Comparison of ENCODE assay signal across 1 cellular context in the genomic region with DNA sequence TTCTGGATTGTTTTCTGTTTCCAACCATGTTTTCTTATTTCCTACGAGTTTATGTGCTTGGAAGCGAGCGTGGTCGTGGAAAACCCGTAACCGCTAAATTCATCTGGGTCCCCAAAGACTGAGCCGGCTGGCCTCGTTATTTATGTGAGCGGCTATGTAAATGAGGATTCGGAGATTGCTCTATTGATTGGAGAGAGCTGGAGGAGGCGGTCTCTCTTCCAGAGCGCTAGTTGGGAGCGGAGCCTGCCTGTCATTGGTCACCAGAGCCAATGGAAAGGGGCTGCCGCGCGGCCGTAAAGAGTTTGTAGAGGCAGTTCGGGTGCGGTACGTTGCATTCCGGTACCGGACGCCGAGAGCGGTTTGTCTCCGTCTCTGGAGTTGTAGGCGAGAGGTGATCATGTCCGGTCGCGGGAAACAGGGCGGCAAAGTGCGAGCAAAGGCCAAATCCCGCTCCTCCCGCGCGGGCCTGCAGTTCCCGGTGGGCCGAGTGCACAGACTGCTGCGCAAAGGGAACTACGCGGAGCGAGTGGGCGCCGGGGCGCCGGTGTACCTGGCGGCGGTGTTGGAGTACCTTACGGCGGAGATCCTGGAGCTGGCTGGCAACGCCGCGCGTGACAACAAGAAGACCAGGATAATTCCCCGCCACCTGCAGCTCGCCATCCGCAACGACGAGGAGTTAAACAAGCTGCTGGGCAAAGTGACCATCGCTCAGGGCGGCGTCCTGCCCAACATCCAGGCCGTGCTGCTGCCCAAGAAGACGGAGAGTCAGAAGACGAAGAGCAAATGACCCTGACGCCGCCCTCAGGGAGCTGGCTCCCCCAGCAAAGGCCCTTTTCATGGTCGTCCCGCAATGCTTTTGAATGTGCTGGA.
A peak's percentile ranks its signal among the peaks of the same experiment; 100 is the strongest.
TF ChIP-seq lines count a peak whose summit lies in the region.

No MANE protein-coding gene starts in this region.

TF ChIP-seq in GM12878, 131 proteins besides CTCF, POLR2A, EP300 and RAD21 (continues in another document):
- TF ChIP-seq RELA (IDR thresholded peaks at IDR 0.05; ENCODE audit: borderline replicate concordance, partially characterized antibody) (no peak), SMARCA5 (IDR thresholded peaks at IDR 0.05) (no peak), SMAD1 (IDR thresholded peaks at IDR 0.05; ENCODE audit: low read depth, partially characterized antibody) (no peak), CBX3 (IDR thresholded peaks at IDR 0.05; ENCODE audit: borderline replicate concordance, low read depth) (no peak), CHD4 (IDR thresholded peaks at IDR 0.05) (no peak), PML (IDR thresholded peaks at IDR 0.05; ENCODE audit: low read length) (peak; percentile 94), TCF12 (IDR thresholded peaks at IDR 0.05; ENCODE audit: low read depth, low read length) (no peak; the same call in 1 of the 2 replicates), NR2F1 (conservative IDR thresholded peaks at IDR 0.05) (no peak), CHD2 (IDR thresholded peaks at IDR 0.05; ENCODE audit: borderline replicate concordance, low read depth, low read length) (peak; percentile 93), ZNF207 (IDR thresholded peaks at IDR 0.05; ENCODE audit: borderline replicate concordance) (no peak), ZNF217 (IDR thresholded peaks at IDR 0.05) (peak; percentile 31; the same call in 1 of the 2 replicates), TAF1 (IDR thresholded peaks at IDR 0.05; ENCODE audit: borderline replicate concordance, low read depth, low read length) (peak; percentile 66; the same call in 1 of the 2 replicates), RUNX3 (IDR thresholded peaks at IDR 0.05; ENCODE audit: low read length) (peak; percentile 77), STAT1 (conservative IDR thresholded peaks at IDR 0.05) (no peak), NFIC (IDR thresholded peaks at IDR 0.05; ENCODE audit: low read depth, low read length) (peak; percentile 66), ZNF24 (IDR thresholded peaks at IDR 0.05) (no peak), STAT3 (IDR thresholded peaks at IDR 0.05; ENCODE audit: low read depth, low read length) (no peak), KDM1A (IDR thresholded peaks at IDR 0.05; ENCODE audit: borderline replicate concordance) (no peak), RFX5 (IDR thresholded peaks at IDR 0.05; ENCODE audit: low read depth, low read length) (0 out of 2 replicates have a peak, but pooled peaks have one; percentile 5), MTA2 (IDR thresholded peaks at IDR 0.05; ENCODE audit: low read depth) (no peak), SIN3A (IDR thresholded peaks at IDR 0.05; ENCODE audit: low read depth, low read length) (0 out of 2 replicates have a peak, but pooled peaks have one; percentile 1), RBBP5 (conservative IDR thresholded peaks at IDR 0.05) (no peak), GATAD2B (conservative IDR thresholded peaks at IDR 0.05; ENCODE audit: low read depth) (no peak; the same call in 1 of the 2 replicates), TCF7 (IDR thresholded peaks at IDR 0.05; ENCODE audit: borderline replicate concordance) (no peak), FOXM1 (IDR thresholded peaks at IDR 0.05; ENCODE audit: low read depth, low read length) (peak; percentile 38; the same call in 1 of the 2 replicates), FOS (IDR thresholded peaks at IDR 0.05; ENCODE audit: borderline replicate concordance, extremely low read depth, insufficient read length) (peak; percentile 91), BCL11A (IDR thresholded peaks at IDR 0.05; ENCODE audit: low read depth, low read length) (no peak), TCF3 (IDR thresholded peaks at IDR 0.05; ENCODE audit: borderline replicate concordance, insufficient read depth, low read depth, low read length) (no peak), RAD51 (IDR thresholded peaks at IDR 0.05) (no peak), CHD1 (IDR thresholded peaks at IDR 0.05; ENCODE audit: low read depth, low read length) (no peak)
- TF ChIP-seq, protein P1, sequence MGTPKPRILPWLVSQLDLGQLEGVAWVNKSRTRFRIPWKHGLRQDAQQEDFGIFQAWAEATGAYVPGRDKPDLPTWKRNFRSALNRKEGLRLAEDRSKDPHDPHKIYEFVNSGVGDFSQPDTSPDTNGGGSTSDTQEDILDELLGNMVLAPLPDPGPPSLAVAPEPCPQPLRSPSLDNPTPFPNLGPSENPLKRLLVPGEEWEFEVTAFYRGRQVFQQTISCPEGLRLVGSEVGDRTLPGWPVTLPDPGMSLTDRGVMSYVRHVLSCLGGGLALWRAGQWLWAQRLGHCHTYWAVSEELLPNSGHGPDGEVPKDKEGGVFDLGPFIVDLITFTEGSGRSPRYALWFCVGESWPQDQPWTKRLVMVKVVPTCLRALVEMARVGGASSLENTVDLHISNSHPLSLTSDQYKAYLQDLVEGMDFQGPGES (IDR thresholded peaks at IDR 0.05): peak; percentile 95
- TF ChIP-seq, protein P2, sequence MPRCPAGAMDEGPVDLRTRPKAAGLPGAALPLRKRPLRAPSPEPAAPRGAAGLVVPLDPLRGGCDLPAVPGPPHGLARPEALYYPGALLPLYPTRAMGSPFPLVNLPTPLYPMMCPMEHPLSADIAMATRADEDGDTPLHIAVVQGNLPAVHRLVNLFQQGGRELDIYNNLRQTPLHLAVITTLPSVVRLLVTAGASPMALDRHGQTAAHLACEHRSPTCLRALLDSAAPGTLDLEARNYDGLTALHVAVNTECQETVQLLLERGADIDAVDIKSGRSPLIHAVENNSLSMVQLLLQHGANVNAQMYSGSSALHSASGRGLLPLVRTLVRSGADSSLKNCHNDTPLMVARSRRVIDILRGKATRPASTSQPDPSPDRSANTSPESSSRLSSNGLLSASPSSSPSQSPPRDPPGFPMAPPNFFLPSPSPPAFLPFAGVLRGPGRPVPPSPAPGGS (IDR thresholded peaks at IDR 0.05; ENCODE audit: borderline replicate concordance, insufficient read depth, low read depth, low read length, poor library complexity, severe bottlenecking): no peak
- TF ChIP-seq, protein P3, sequence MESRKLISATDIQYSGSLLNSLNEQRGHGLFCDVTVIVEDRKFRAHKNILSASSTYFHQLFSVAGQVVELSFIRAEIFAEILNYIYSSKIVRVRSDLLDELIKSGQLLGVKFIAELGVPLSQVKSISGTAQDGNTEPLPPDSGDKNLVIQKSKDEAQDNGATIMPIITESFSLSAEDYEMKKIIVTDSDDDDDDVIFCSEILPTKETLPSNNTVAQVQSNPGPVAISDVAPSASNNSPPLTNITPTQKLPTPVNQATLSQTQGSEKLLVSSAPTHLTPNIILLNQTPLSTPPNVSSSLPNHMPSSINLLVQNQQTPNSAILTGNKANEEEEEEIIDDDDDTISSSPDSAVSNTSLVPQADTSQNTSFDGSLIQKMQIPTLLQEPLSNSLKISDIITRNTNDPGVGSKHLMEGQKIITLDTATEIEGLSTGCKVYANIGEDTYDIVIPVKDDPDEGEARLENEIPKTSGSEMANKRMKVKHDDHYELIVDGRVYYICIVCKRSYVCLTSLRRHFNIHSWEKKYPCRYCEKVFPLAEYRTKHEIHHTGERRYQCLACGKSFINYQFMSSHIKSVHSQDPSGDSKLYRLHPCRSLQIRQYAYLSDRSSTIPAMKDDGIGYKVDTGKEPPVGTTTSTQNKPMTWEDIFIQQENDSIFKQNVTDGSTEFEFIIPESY (IDR thresholded peaks at IDR 0.05): no peak
- TF ChIP-seq, protein P4, sequence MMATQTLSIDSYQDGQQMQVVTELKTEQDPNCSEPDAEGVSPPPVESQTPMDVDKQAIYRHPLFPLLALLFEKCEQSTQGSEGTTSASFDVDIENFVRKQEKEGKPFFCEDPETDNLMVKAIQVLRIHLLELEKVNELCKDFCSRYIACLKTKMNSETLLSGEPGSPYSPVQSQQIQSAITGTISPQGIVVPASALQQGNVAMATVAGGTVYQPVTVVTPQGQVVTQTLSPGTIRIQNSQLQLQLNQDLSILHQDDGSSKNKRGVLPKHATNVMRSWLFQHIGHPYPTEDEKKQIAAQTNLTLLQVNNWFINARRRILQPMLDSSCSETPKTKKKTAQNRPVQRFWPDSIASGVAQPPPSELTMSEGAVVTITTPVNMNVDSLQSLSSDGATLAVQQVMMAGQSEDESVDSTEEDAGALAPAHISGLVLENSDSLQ (IDR thresholded peaks at IDR 0.05): peak; percentile 99
- TF ChIP-seq, protein P5, sequence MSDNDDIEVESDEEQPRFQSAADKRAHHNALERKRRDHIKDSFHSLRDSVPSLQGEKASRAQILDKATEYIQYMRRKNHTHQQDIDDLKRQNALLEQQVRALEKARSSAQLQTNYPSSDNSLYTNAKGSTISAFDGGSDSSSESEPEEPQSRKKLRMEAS (IDR thresholded peaks at IDR 0.05; ENCODE audit: low read depth, low read length): no peak
- TF ChIP-seq, protein P6, sequence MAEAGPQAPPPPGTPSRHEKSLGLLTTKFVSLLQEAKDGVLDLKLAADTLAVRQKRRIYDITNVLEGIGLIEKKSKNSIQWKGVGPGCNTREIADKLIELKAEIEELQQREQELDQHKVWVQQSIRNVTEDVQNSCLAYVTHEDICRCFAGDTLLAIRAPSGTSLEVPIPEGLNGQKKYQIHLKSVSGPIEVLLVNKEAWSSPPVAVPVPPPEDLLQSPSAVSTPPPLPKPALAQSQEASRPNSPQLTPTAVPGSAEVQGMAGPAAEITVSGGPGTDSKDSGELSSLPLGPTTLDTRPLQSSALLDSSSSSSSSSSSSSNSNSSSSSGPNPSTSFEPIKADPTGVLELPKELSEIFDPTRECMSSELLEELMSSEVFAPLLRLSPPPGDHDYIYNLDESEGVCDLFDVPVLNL (IDR thresholded peaks at IDR 0.05; ENCODE audit: low read depth, low read length): no peak
- TF ChIP-seq, protein P7, sequence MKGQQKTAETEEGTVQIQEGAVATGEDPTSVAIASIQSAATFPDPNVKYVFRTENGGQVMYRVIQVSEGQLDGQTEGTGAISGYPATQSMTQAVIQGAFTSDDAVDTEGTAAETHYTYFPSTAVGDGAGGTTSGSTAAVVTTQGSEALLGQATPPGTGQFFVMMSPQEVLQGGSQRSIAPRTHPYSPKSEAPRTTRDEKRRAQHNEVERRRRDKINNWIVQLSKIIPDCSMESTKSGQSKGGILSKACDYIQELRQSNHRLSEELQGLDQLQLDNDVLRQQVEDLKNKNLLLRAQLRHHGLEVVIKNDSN (IDR thresholded peaks at IDR 0.05; ENCODE audit: borderline replicate concordance, extremely low read length, insufficient read depth, low read depth, low read length): no peak
- TF ChIP-seq, protein P8, sequence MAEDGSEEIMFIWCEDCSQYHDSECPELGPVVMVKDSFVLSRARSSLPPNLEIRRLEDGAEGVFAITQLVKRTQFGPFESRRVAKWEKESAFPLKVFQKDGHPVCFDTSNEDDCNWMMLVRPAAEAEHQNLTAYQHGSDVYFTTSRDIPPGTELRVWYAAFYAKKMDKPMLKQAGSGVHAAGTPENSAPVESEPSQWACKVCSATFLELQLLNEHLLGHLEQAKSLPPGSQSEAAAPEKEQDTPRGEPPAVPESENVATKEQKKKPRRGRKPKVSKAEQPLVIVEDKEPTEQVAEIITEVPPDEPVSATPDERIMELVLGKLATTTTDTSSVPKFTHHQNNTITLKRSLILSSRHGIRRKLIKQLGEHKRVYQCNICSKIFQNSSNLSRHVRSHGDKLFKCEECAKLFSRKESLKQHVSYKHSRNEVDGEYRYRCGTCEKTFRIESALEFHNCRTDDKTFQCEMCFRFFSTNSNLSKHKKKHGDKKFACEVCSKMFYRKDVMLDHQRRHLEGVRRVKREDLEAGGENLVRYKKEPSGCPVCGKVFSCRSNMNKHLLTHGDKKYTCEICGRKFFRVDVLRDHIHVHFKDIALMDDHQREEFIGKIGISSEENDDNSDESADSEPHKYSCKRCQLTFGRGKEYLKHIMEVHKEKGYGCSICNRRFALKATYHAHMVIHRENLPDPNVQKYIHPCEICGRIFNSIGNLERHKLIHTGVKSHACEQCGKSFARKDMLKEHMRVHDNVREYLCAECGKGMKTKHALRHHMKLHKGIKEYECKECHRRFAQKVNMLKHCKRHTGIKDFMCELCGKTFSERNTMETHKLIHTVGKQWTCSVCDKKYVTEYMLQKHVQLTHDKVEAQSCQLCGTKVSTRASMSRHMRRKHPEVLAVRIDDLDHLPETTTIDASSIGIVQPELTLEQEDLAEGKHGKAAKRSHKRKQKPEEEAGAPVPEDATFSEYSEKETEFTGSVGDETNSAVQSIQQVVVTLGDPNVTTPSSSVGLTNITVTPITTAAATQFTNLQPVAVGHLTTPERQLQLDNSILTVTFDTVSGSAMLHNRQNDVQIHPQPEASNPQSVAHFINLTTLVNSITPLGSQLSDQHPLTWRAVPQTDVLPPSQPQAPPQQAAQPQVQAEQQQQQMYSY (CRISPR knock-in tag; IDR thresholded peaks at IDR 0.05): no peak
- TF ChIP-seq, protein P9, sequence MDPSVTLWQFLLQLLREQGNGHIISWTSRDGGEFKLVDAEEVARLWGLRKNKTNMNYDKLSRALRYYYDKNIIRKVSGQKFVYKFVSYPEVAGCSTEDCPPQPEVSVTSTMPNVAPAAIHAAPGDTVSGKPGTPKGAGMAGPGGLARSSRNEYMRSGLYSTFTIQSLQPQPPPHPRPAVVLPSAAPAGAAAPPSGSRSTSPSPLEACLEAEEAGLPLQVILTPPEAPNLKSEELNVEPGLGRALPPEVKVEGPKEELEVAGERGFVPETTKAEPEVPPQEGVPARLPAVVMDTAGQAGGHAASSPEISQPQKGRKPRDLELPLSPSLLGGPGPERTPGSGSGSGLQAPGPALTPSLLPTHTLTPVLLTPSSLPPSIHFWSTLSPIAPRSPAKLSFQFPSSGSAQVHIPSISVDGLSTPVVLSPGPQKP (IDR thresholded peaks at IDR 0.05; ENCODE audit: low read depth, low read length): no peak
- TF ChIP-seq, protein P10, sequence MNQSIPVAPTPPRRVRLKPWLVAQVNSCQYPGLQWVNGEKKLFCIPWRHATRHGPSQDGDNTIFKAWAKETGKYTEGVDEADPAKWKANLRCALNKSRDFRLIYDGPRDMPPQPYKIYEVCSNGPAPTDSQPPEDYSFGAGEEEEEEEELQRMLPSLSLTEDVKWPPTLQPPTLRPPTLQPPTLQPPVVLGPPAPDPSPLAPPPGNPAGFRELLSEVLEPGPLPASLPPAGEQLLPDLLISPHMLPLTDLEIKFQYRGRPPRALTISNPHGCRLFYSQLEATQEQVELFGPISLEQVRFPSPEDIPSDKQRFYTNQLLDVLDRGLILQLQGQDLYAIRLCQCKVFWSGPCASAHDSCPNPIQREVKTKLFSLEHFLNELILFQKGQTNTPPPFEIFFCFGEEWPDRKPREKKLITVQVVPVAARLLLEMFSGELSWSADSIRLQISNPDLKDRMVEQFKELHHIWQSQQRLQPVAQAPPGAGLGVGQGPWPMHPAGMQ (IDR thresholded peaks at IDR 0.05; ENCODE audit: borderline replicate concordance): no peak
